Comparison of ENCODE assay signal across 8 cellular contexts in genomic region chr6:170438402-170438753, GRCh38.
DNase-seq lines count a peak whose midpoint lies in the region; ATAC-seq and TF ChIP-seq lines count a peak whose summit lies in the region.

No MANE protein-coding gene starts in this region.

- CTCF ChIA-PET in activated CD4-positive, alpha-beta memory T cell treated with anti-CD3 and anti-CD28 coated beads for 36 hours (lab: Charles Lee) = no interaction called here

- TF ChIP-seq CTCF in AG09309 (IDR thresholded peaks at IDR 0.05; ENCODE audit: control insufficient read depth, insufficient read depth, low read depth, low read length, missing control alignments) (no peak), fibroblast of mammary gland (conservative IDR thresholded peaks at IDR 0.05; ENCODE audit: control insufficient read depth, insufficient read depth, low read depth, low read length) (no peak), natural killer cell (IDR thresholded peaks at IDR 0.05) (no peak), thoracic aorta (IDR thresholded peaks at IDR 0.05) (no peak)

- H3K9me3 Mint-ChIP-seq in activated CD4-positive, alpha-beta memory T cell treated with anti-CD3 and anti-CD28 coated beads for 36 hours = peaks cover 5% of the 10 kb centered on the region
- H3K9me3 Mint-ChIP-seq in natural killer cell = no peaks in the 10 kb centered on the region

- peaks cover 0 to 7% of the 10 kb centered on the region in 2 donors for H3K4me1 ChIP-seq in thoracic aorta (ENCODE audit: control insufficient read depth in 1 of 2, low read depth in 2 of 2)

- H3K27ac ChIP-seq in thoracic aorta = no peak overlapping the region

- no peak overlapping the region for H3K27ac Mint-ChIP-seq in activated CD4-positive, alpha-beta memory T cell treated with anti-CD3 and anti-CD28 coated beads for 36 hours
- peak overlapping the region; percentile 86 to 88 for H3K27ac Mint-ChIP-seq in natural killer cell

- peak; percentile 96 for ATAC-seq in GM18907 (IDR thresholded peaks at IDR 0.05; ENCODE audit: unreplicated experiment)
- ATAC-seq in HG03066 (IDR thresholded peaks at IDR 0.05; ENCODE audit: low read depth, unreplicated experiment) = peak; percentile 86
- peak; percentile 87 to 93 (median 91) for ATAC-seq in natural killer cell
- peak; percentile 36 for ATAC-seq in thoracic aorta (ENCODE audit: insufficient number of reproducible peaks, low FRiP score, low read depth)

- peak; percentile 96 for DNase-seq in AG09309 (ENCODE audit: low read depth)
- DNase-seq in NCI-H2107 (lab: John Stamatoyannopoulos, UW) = peak; percentile 86
- peak; percentile 71 for DNase-seq in activated CD4-positive, alpha-beta memory T cell treated with anti-CD3 and anti-CD28 coated beads for 36 hours
- peak; percentile 99 for DNase-seq in fibroblast of mammary gland (ENCODE audit: low read depth)
- peak; percentile 66 for DNase-seq in natural killer cell
- DNase-seq in thoracic aorta (ENCODE audit: low spot score) = peak; percentile 61

- H3K4me3 Mint-ChIP-seq in activated CD4-positive, alpha-beta memory T cell treated with anti-CD3 and anti-CD28 coated beads for 36 hours = no peak overlapping the region
- H3K4me3 Mint-ChIP-seq in natural killer cell = peak overlapping the region; percentile 76

- POLR2A ChIA-PET in activated CD4-positive, alpha-beta memory T cell treated with anti-CD3 and anti-CD28 coated beads for 36 hours (lab: Charles Lee) = no interaction called here

- H3K36me3 ChIP-seq in thoracic aorta = no peaks in the 10 kb centered on the region

- H3K4me3 ChIP-seq in AG09309 (ENCODE audit: control insufficient read depth, low read depth, low read length) = no peak overlapping the region
- H3K4me3 ChIP-seq in fibroblast of mammary gland (ENCODE audit: control insufficient read depth, low read depth, low read length) = no peak overlapping the region
- peak overlapping the region; percentile 53 for H3K4me3 ChIP-seq in thoracic aorta

- H3K27me3 Mint-ChIP-seq in activated CD4-positive, alpha-beta memory T cell treated with anti-CD3 and anti-CD28 coated beads for 36 hours = peaks cover 6% of the 10 kb centered on the region
- H3K27me3 Mint-ChIP-seq in natural killer cell (ENCODE audit: low read depth in 2 of 2) = no peaks in the 10 kb centered on the region

- peaks cover 3% of the 10 kb centered on the region for H3K36me3 Mint-ChIP-seq in activated CD4-positive, alpha-beta memory T cell treated with anti-CD3 and anti-CD28 coated beads for 36 hours
- no peaks in the 10 kb centered on the region for H3K36me3 Mint-ChIP-seq in natural killer cell

- no peaks in the 10 kb centered on the region for H3K9me3 ChIP-seq in thoracic aorta

- intact Hi-C loops in activated CD4-positive, alpha-beta memory T cell treated with anti-CD3 and anti-CD28 coated beads for 36 hours (cut with micrococcal nuclease) = loop anchor here (10.0 kb wide), 1 partner anchor 76 kb away; no protein-coding TSS in a partner anchor
- intact Hi-C loops in natural killer cell (cut with micrococcal nuclease) = no loop called here

- no peaks in the 10 kb centered on the region for H3K4me1 Mint-ChIP-seq in activated CD4-positive, alpha-beta memory T cell treated with anti-CD3 and anti-CD28 coated beads for 36 hours (ENCODE audit: low read depth)
- peaks cover 53 to 57% of the 10 kb centered on the region in 2 donors for H3K4me1 Mint-ChIP-seq in natural killer cell

- H3K27me3 ChIP-seq in thoracic aorta (replicated peaks; ENCODE audit: insufficient read depth) = no peaks in the 10 kb centered on the region

Comparison
In these comparisons a context has a peak if more than half of its experiments do, and no peak if none do; other contexts are left out.
1. ATAC-seq: peak in every context shown above with its lines; median percentile 96 in GM18907; 91 in natural killer cell; 86 in HG03066; 36 in thoracic aorta.